Comparison of ENCODE assay signal across 17 cellular contexts in the genomic region with DNA sequence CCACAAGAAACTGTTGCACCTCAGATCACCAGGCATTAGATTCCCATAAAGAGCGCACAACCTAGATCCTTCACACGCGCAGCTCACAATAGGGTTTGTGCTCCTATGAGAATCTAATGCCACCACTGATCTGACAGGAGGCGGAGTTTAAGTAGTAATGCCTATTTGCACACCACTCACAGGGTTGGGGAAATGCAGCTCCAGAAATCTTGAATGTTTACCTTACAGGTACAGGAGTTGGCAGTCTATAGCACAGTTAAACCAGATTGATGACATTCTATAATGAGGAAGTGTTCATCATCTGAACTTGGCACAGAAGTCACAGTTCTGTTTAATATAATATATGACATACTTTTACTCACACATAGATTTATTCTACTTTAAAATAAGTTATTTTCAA.
"Had no signal": no experiment of that assay in that cellular context is flagged by ENCODE, and none has a peak within 500 bp of the region (broad histone marks: within the 10 kb centered on the region; RNA-seq: fewer than 3 reads in every experiment).

No MANE protein-coding gene starts in this region.

- H3K36me3 ChIP-seq: spleen, thyroid gland had no signal

- H3K27ac Mint-ChIP-seq: activated naive CD8-positive, alpha-beta T cell treated with anti-CD3 and anti-CD28 coated beads for 36 hours; mesothelial cell of epicardium; T-helper 2 cell treated with Interferon-gamma antibody and Interleukin-4, amounts not matched to agents 5 μg/mL and 100 μg/mL, for 36 hours had no signal

- H3K36me3 Mint-ChIP-seq: activated naive CD8-positive, alpha-beta T cell treated with anti-CD3 and anti-CD28 coated beads for 36 hours; mesothelial cell of epicardium had no signal

- H3K4me1 Mint-ChIP-seq: activated naive CD8-positive, alpha-beta T cell treated with anti-CD3 and anti-CD28 coated beads for 36 hours had no signal

- H3K27me3 Mint-ChIP-seq: activated naive CD8-positive, alpha-beta T cell treated with anti-CD3 and anti-CD28 coated beads for 36 hours had no signal

- H3K4me1 ChIP-seq: body of pancreas, spleen, thyroid gland had no signal

- ATAC-seq: body of pancreas, foreskin keratinocyte, sciatic nerve had no signal

- H3K27me3 ChIP-seq: body of pancreas, foreskin keratinocyte, spleen, thyroid gland had no signal

- H3K27ac ChIP-seq: body of pancreas, coronary artery, foreskin keratinocyte, spleen, thyroid gland had no signal

- DNase-seq: activated CD4-positive, alpha-beta T cell treated with anti-CD3 and anti-CD28 coated beads, Interleukin-2, amount 50 U/mL, for 1 hour; activated CD4-positive, CD25-positive, alpha-beta regulatory T cell; activated CD8-positive, alpha-beta memory T cell treated with anti-CD3 and anti-CD28 coated beads for 24 hours; activated naive CD8-positive, alpha-beta T cell treated with anti-CD3 and anti-CD28 coated beads for 36 hours; amygdala; body of pancreas; central memory CD4-positive, alpha-beta T cell; effector CD4-positive, alpha-beta T cell; foreskin keratinocyte; spleen; stimulated activated CD4-positive, alpha-beta T cell treated with anti-CD3 and anti-CD28 coated beads, Interleukin-1b, Interleukin-23, amount 100 ng/mL, for 48 hours; thyroid gland had no signal

- H3K9me3 Mint-ChIP-seq: activated naive CD8-positive, alpha-beta T cell treated with anti-CD3 and anti-CD28 coated beads for 36 hours; mesothelial cell of epicardium had no signal

- H3K9me3 ChIP-seq: body of pancreas, spleen, thyroid gland had no signal

- H3K4me3 ChIP-seq: body of pancreas, coronary artery, lung, spleen, thyroid gland had no signal

- H3K4me3 Mint-ChIP-seq: activated naive CD8-positive, alpha-beta T cell treated with anti-CD3 and anti-CD28 coated beads for 36 hours; mesothelial cell of epicardium; T-helper 2 cell treated with Interferon-gamma antibody and Interleukin-4, amounts not matched to agents 5 μg/mL and 100 μg/mL, for 36 hours had no signal
